Comparison of ENCODE assay signal across 2 cellular contexts in genomic region chr17:72507370-72507769, GRCh38.
TF ChIP-seq lines count a peak whose summit lies in the region.

No MANE protein-coding gene starts in this region.

TF ChIP-seq in HepG2, 621 proteins besides CTCF, POLR2A, EP300 and RAD21 (continued from another document):
- no peak for TF ChIP-seq ZBTB49 (CRISPR knock-in tag; IDR thresholded peaks at IDR 0.05; ENCODE audit: borderline replicate concordance)
- no peak for TF ChIP-seq ZKSCAN1 (IDR thresholded peaks at IDR 0.05; ENCODE audit: low read length)
- peak; percentile 74 for TF ChIP-seq RBM22 (optimal IDR thresholded peaks at IDR 0.05; ENCODE audit: low read length)
- peak; percentile 48; the same call in 1 of the 2 replicates for TF ChIP-seq ZBTB33 (CRISPR knock-in tag; IDR thresholded peaks at IDR 0.05)
TF ChIP-seq in HepG2: peak in this region for 2.

TF ChIP-seq in H1, 55 proteins besides CTCF, POLR2A, EP300 and RAD21 (continued from another document):
- no peak for TF ChIP-seq ATF2 (IDR thresholded peaks at IDR 0.05; ENCODE audit: low read length)
TF ChIP-seq in H1: peak in this region for 0.
